24 cellular contexts compared by ENCODE assay signal in genomic region chr12:84165998-84166571, GRCh38.
"Had no signal": no experiment of that assay in that cellular context is flagged by ENCODE, and none has a peak within 500 bp of the region (broad histone marks: within the 10 kb centered on the region; RNA-seq: fewer than 3 reads in every experiment).

No MANE protein-coding gene starts in this region.

- H3K4me1 ChIP-seq: left ventricle myocardium inferior, pancreas, prostate gland, transverse colon, upper lobe of left lung, vagina had no signal

- H3K27ac ChIP-seq: hepatocyte, left ventricle myocardium inferior, pancreas, prostate gland, skin epidermis, transverse colon, upper lobe of left lung, vagina had no signal

- H3K9me3 ChIP-seq: left ventricle myocardium inferior, pancreas, prostate gland, transverse colon, upper lobe of left lung, vagina had no signal

- H3K4me2 ChIP-seq: hepatocyte had no signal

- H3K4me3 ChIP-seq: hepatocyte, left ventricle myocardium inferior, lung, pancreas, prostate gland, skin epidermis, transverse colon, upper lobe of left lung, vagina had no signal

- H3K27me3 ChIP-seq: hepatocyte, pancreas, transverse colon, upper lobe of left lung, vagina had no signal

- H3K79me2 ChIP-seq: hepatocyte had no signal

- H2AFZ ChIP-seq: hepatocyte had no signal

- H3K36me3 ChIP-seq: left ventricle myocardium inferior, pancreas, prostate gland, transverse colon, upper lobe of left lung, vagina had no signal

- DNase-seq: islet precursor cell; left ventricle myocardium inferior; mesendoderm; midbrain; naive thymus-derived CD8-positive, alpha-beta T cell; nucleus accumbens; pancreas; posterior cingulate gyrus; retina; right cardiac atrium; stimulated activated CD4-positive, alpha-beta T cell treated with anti-CD3 and anti-CD28 coated beads, Interleukin-12 subunit alpha, Interleukin-12 subunit beta, amount 100 ng/mL, for 4 hours; stimulated activated CD4-positive, alpha-beta T cell treated with anti-CD3 and anti-CD28 coated beads, Interleukin-15, amount 100 ng/mL, for 24 hours; stimulated activated CD4-positive, alpha-beta T cell treated with anti-CD3 and anti-CD28 coated beads, Interleukin-2, amount 100 ng/mL, for 24 hours; stimulated activated CD4-positive, alpha-beta T cell treated with anti-CD3 and anti-CD28 coated beads, Interleukin-4, amount 100 ng/mL, for 1 hour; stimulated activated naive CD4-positive, alpha-beta T cell treated with Interleukin-2 at 50 U/mL for 16 hours; stimulated activated naive CD8-positive, alpha-beta T cell treated with anti-CD3 and anti-CD28 coated beads, Interleukin-15, amount 100 ng/mL, for 72 hours; substantia nigra; transverse colon; upper lobe of left lung had no signal
